Comparison of ENCODE assay signal across 15 cellular contexts in the genomic region with DNA sequence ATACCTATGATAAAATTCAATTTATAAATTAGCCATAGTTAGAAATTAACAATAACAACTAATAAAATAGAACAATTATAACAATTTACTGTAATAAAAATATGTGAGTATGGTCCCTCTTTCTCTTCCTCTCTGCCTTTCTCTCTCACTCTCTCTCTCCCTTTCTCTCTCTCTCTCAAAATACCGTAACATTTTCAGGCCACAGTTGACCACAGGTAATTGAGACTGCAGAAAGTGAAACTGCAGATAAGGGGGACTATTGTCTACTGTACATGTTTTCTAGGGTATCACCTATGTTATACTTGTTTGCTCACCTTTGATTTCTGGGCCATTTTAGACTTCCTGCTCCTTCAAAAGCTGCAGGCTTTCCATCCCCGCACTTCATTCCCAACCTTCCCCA. TPM values are rescaled to one million over a fixed set of nuclear protein-coding genes. Genes with fewer than 3 reads are reported as not detected.
DNase-seq lines count a peak whose midpoint lies in the region; ATAC-seq and TF ChIP-seq lines count a peak whose summit lies in the region.
"Had no signal": no experiment of that assay in that cellular context is flagged by ENCODE, and none has a peak within 500 bp of the region (broad histone marks: within the 10 kb centered on the region; RNA-seq: fewer than 3 reads in every experiment).

No MANE protein-coding gene starts in this region.

- H2AFZ ChIP-seq in MM.1S (ENCODE audit: low read length) = no peak overlapping the region

- H3K27me3 ChIP-seq in MM.1S (replicated peaks; ENCODE audit: insufficient read depth, low read length) (no peaks in the 10 kb centered on the region), dorsolateral prefrontal cortex (peaks cover 0 to 1% (median 0%) of the 10 kb centered on the region in 45 donors), MG63 (no peaks in the 10 kb centered on the region)

- H3K27ac ChIP-seq in MM.1S (ENCODE audit: low read length) (no peak overlapping the region), dorsolateral prefrontal cortex (no peak overlapping the region)

- TF ChIP-seq CTCF in MM.1S (IDR thresholded peaks at IDR 0.05; ENCODE audit: low read length) = no peak
- no peak for TF ChIP-seq CTCF in dorsolateral prefrontal cortex (IDR thresholded peaks at IDR 0.05 in 54 of 56, conservative IDR thresholded peaks at IDR 0.05 in 2 of 56; ENCODE audit: low read depth in 1 of 56, partially characterized antibody in 56 of 56)

- no peak overlapping the region for H3K9ac ChIP-seq in MM.1S (ENCODE audit: low read length)

- intact Hi-C loops in dorsolateral prefrontal cortex (cut with DNase I) = no loop called here

- peaks cover 13% of the 10 kb centered on the region for H3K4me1 ChIP-seq in MM.1S (ENCODE audit: low read length)

- H3K4me3 ChIP-seq in MM.1S (ENCODE audit: low read length) = no peak overlapping the region
- H3K4me3 ChIP-seq in dorsolateral prefrontal cortex = no peak overlapping the region
- no peak overlapping the region for H3K4me3 ChIP-seq in MG63

- H3K9me3 ChIP-seq in MM.1S (replicated peaks; ENCODE audit: insufficient read depth, low read length) = no peaks in the 10 kb centered on the region
- H3K9me3 ChIP-seq in MG63 = no peaks in the 10 kb centered on the region

- no peaks in the 10 kb centered on the region for H3F3A ChIP-seq in MM.1S (ENCODE audit: insufficient read depth, low read length)

- no peaks in the 10 kb centered on the region for H3K36me3 ChIP-seq in MM.1S (replicated peaks; ENCODE audit: insufficient read depth, low read length)
- H3K36me3 ChIP-seq in MG63 = no peaks in the 10 kb centered on the region

- no peaks in the 10 kb centered on the region for H3K9me2 ChIP-seq in MM.1S (replicated peaks; ENCODE audit: insufficient read depth, low read length)

- no peak overlapping the region; the same call in 1 of the 2 replicates for H3K4me2 ChIP-seq in MM.1S (ENCODE audit: low read depth, low read length)

- H4K20me1 ChIP-seq in MM.1S (ENCODE audit: insufficient read depth, low read length) = no peaks in the 10 kb centered on the region

- H3K79me2 ChIP-seq in MM.1S (ENCODE audit: low read length) = no peaks in the 10 kb centered on the region

- DNase-seq in MM.1S (peak; percentile 54), dorsolateral prefrontal cortex (no peak), MG63 (no peak), NCI-H774 (lab: John Stamatoyannopoulos, UW) (no peak)
- DNase-seq in central memory CD4-positive, alpha-beta T cell = no peak
- DNase-seq: activated CD4-positive, alpha-beta T cell treated with anti-CD3 and anti-CD28 coated beads for 1 hour; activated T-cell treated with anti-CD3 and anti-CD28 coated beads for 4 hours; mammary epithelial cell; NCI-H2029 had no signal

- peak; percentile 56 for ATAC-seq in GM18517 (IDR thresholded peaks at IDR 0.05; ENCODE audit: unreplicated experiment)
- ATAC-seq in GM21367 (IDR thresholded peaks at IDR 0.05; ENCODE audit: unreplicated experiment) = peak; percentile 45
- peak; percentile 67 for ATAC-seq in HG02885 (IDR thresholded peaks at IDR 0.05; ENCODE audit: poor library complexity, unreplicated experiment)

RNA-seq across cellular contexts. Expression of a gene that starts 46.8 kb away (rescaled TPM):
- total RNA-seq in dorsolateral prefrontal cortex = 10 to 100 TPM in 6 of 120 experiments, 1 to 10 TPM in 110, under 1 TPM in 3, not detected in 1; 0.71 to 18.3 (median 4.1) TPM
- not detected in 2 replicates for total RNA-seq in MG63 (2014; rRNA removed; shearing (Covaris generic); ENCODE audit: low replicate concordance)
- total RNA-seq: endothelial cell of umbilical vein, HT-29, mammary epithelial cell, renal cortical epithelial cell had no signal
